Comparison of ENCODE assay signal across 8 cellular contexts in genomic region chr2:218292700-218293014, GRCh38. TPM values are rescaled to one million over a fixed set of nuclear protein-coding genes. Genes with fewer than 3 reads are reported as not detected.
DNase-seq lines count a peak whose midpoint lies in the region; ATAC-seq and TF ChIP-seq lines count a peak whose summit lies in the region.

No MANE protein-coding gene starts in this region.

- H3K27ac ChIP-seq in lower lobe of right lung (peak overlapping the region; percentile 97), thyroid gland (peak overlapping the region; percentile 90 to 98 (median 97))

- 56 to 57% methylated on average over 5 of the region's 5 CpGs for WGBS in thyroid gland, 2 donors

- H3K27me3 ChIP-seq in lower lobe of right lung (ENCODE audit: low read depth): no peaks in the 10 kb centered on the region
- no peaks in the 10 kb centered on the region for H3K27me3 ChIP-seq in thyroid gland

- ATAC-seq in activated T-cell treated with anti-CD3 and anti-CD28 coated beads, Interleukin-2, amount 50 U/mL, for 4 hours: no peak
- ATAC-seq in lower lobe of right lung: no peak
- no peak for ATAC-seq in GM19351 (IDR thresholded peaks at IDR 0.05; ENCODE audit: unreplicated experiment)

- H3K4me1 Mint-ChIP-seq in activated T-cell treated with anti-CD3 and anti-CD28 coated beads, Interleukin-2, amount 50 U/mL, for 4 hours (ENCODE audit: low read depth): peaks cover 46% of the 10 kb centered on the region

- in situ Hi-C loops in astrocyte of the cerebellum (cut with HindIII; ENCODE audit: low sequenced_read_pairs): no loop called here

- no peak for DNase-seq in activated T-cell treated with anti-CD3 and anti-CD28 coated beads, Interleukin-2, amount 50 U/mL, for 4 hours
- no peak for DNase-seq in activated T-cell treated with anti-CD3 and anti-CD28 coated beads, Interleukin-2, amount 50 U/mL, for 48 hours
- DNase-seq in astrocyte of the cerebellum (ENCODE audit: low read depth) (no peak), lower lobe of right lung (no peak), thyroid gland (no peak), dedifferentiated amniotic fluid mesenchymal stem cell (ENCODE audit: extremely low spot score) (no peak), COLO668 (lab: John Stamatoyannopoulos, UW; ENCODE audit: unreplicated experiment) (no peak)

- no peaks in the 10 kb centered on the region for H3K9me3 Mint-ChIP-seq in activated T-cell treated with anti-CD3 and anti-CD28 coated beads, Interleukin-2, amount 50 U/mL, for 4 hours

- TF ChIP-seq CTCF in astrocyte of the cerebellum (IDR thresholded peaks at IDR 0.05; ENCODE audit: low read depth, low read length, missing control alignments) (no peak), lower lobe of right lung (IDR thresholded peaks at IDR 0.05) (peak; percentile 5), thyroid gland (IDR thresholded peaks at IDR 0.05) (peak in 1 of 6 experiments; percentile 37)

- no peaks in the 10 kb centered on the region for H3K36me3 Mint-ChIP-seq in activated T-cell treated with anti-CD3 and anti-CD28 coated beads, Interleukin-2, amount 50 U/mL, for 4 hours (ENCODE audit: insufficient read depth)

- peak overlapping the region; percentile 76 for H3K4me3 Mint-ChIP-seq in activated T-cell treated with anti-CD3 and anti-CD28 coated beads, Interleukin-2, amount 50 U/mL, for 4 hours

- H3K9me3 ChIP-seq in lower lobe of right lung (no peaks in the 10 kb centered on the region), thyroid gland (no peaks in the 10 kb centered on the region)

- TF ChIP-seq POLR2A in thyroid gland (IDR thresholded peaks at IDR 0.05): no peak

- H3K4me3 ChIP-seq in astrocyte of the cerebellum (ENCODE audit: low read depth, low read length): peak overlapping the region; percentile 76
- H3K4me3 ChIP-seq in lower lobe of right lung: peak overlapping the region; percentile 81
- peak overlapping the region in 1 of 3 donors; percentile 76 for H3K4me3 ChIP-seq in thyroid gland (replicated peaks in 1 of 3)

- H3K36me3 ChIP-seq in lower lobe of right lung: no peaks in the 10 kb centered on the region
- H3K36me3 ChIP-seq in thyroid gland: no peaks in the 10 kb centered on the region

- peaks cover 90% of the 10 kb centered on the region for H3K4me1 ChIP-seq in lower lobe of right lung
- H3K4me1 ChIP-seq in thyroid gland: peaks cover 84 to 90% of the 10 kb centered on the region in 2 donors

- no peaks in the 10 kb centered on the region for H3K27me3 Mint-ChIP-seq in activated T-cell treated with anti-CD3 and anti-CD28 coated beads, Interleukin-2, amount 50 U/mL, for 4 hours (ENCODE audit: low read depth)

- intact Hi-C loops in lower lobe of right lung (cut with DNase I) (loop anchor here (10.0 kb wide), 1 partner anchor 72 kb away; no protein-coding TSS in a partner anchor), thyroid gland (cut with DNase I) (no loop called here)

RNA-seq across cellular contexts. Expression of gene TMBIM1, which starts 0.4 kb away (rescaled TPM):
- 10 to 100 TPM; 49.0 to 60.5 (median 52.8) TPM for total RNA-seq in activated T-cell treated with anti-CD3 and anti-CD28 coated beads, Interleukin-2, amount 50 U/mL, for 4 hours
- 300 TPM for total RNA-seq in lower lobe of right lung
- 100 to 1,000 TPM; 272 to 341 (median 287) TPM for total RNA-seq in thyroid gland

RNA-seq across cellular contexts. Expression of gene PNKD, which starts 22.3 kb away (rescaled TPM):
- 10 to 100 TPM; 14.7 to 19.1 (median 17.8) TPM for total RNA-seq in activated T-cell treated with anti-CD3 and anti-CD28 coated beads, Interleukin-2, amount 50 U/mL, for 4 hours
- total RNA-seq in lower lobe of right lung: 65.8 TPM
- 100 to 1,000 TPM in 1 of 4 donors, 10 to 100 TPM in 3; 57.0 to 110 (median 81.8) TPM for total RNA-seq in thyroid gland

RNA-seq across cellular contexts. Expression of gene AAMP, which starts 22.7 kb away (rescaled TPM):
- 100 to 1,000 TPM; 128 to 142 (median 131) TPM for total RNA-seq in activated T-cell treated with anti-CD3 and anti-CD28 coated beads, Interleukin-2, amount 50 U/mL, for 4 hours
- total RNA-seq in lower lobe of right lung (58.8 TPM), thyroid gland (100 to 1,000 TPM in 3 of 4 donors, 10 to 100 TPM in 1; 86.9 to 175 (median 121) TPM)

RNA-seq across cellular contexts. Expression of gene GPBAR1, which starts 31.8 kb away (rescaled TPM):
- under 1 TPM; 0.66 to 0.69 (median 0.68) TPM for total RNA-seq in activated T-cell treated with anti-CD3 and anti-CD28 coated beads, Interleukin-2, amount 50 U/mL, for 4 hours
- total RNA-seq in lower lobe of right lung (4.6 TPM), thyroid gland (1 to 10 TPM in 2 of 4 donors, under 1 TPM in 2; 0.63 to 2.1 (median 1.4) TPM)
